8 cellular contexts compared by ENCODE assay signal in genomic region chr10:70053896-70054641, GRCh38. TPM values are rescaled to one million over a fixed set of nuclear protein-coding genes. Genes with fewer than 3 reads are reported as not detected.
DNase-seq lines count a peak whose midpoint lies in the region; ATAC-seq and TF ChIP-seq lines count a peak whose summit lies in the region.

No MANE protein-coding gene starts in this region.

- peak; percentile 44 for ATAC-seq in left colon
- ATAC-seq in HG03039 (IDR thresholded peaks at IDR 0.05; ENCODE audit: unreplicated experiment), result no peak
- ATAC-seq in HG03469 (IDR thresholded peaks at IDR 0.05; ENCODE audit: unreplicated experiment), result no peak

- no peaks in the 10 kb centered on the region for H3K36me3 ChIP-seq in tibial artery

- peak; percentile 18 to 75 for TF ChIP-seq CTCF in brain (conservative IDR thresholded peaks at IDR 0.05)
- no peak for TF ChIP-seq CTCF in tibial artery (IDR thresholded peaks at IDR 0.05)

- H3K4me3 Mint-ChIP-seq in brain, result peak overlapping the region; percentile 85 to 93 (median 90)

- DNase-seq in AG20443 (ENCODE audit: low spot score) (peak; percentile 44), HK-2 (ENCODE audit: unreplicated experiment) (peak; percentile 53), left colon (peak in 1 of 2 donors; percentile 27), tibial artery (no peak)
- no peak for DNase-seq in activated effector memory CD4-positive, alpha-beta T cell treated with anti-CD3 and anti-CD28 coated beads, Interleukin-2, amount 50 U/mL, for 16 hours

- no peaks in the 10 kb centered on the region for H3K9me3 ChIP-seq in tibial artery

- peaks cover 45% of the 10 kb centered on the region for H3K4me1 Mint-ChIP-seq in brain

- H3K27ac Mint-ChIP-seq in brain, result peak overlapping the region; percentile 61 to 90 (median 82)

- H3K4me3 ChIP-seq in tibial artery, result peak overlapping the region; percentile 65 to 78

- peaks cover 0 to 6% of the 10 kb centered on the region in 2 donors for H3K27me3 ChIP-seq in tibial artery

- peaks cover 0 to 22% (median 10%) of the 10 kb centered on the region in 4 donors for H3K4me1 ChIP-seq in tibial artery

- intact Hi-C loops in left colon (cut with DNase I, micrococcal nuclease), result no loop called here
- intact Hi-C loops in tibial artery (cut with DNase I; ENCODE audit: low total_unique reads), result no loop called here

- peaks cover 3% of the 10 kb centered on the region for H3K27me3 Mint-ChIP-seq in brain

- H3K36me3 Mint-ChIP-seq in brain, result peaks cover 23% of the 10 kb centered on the region

- no peak overlapping the region for H3K27ac ChIP-seq in tibial artery

- no peaks in the 10 kb centered on the region for H3K9me3 Mint-ChIP-seq in brain

RNA-seq across cellular contexts. Expression of gene MACROH2A2, which starts 1.4 kb away (rescaled TPM):
- polyA plus RNA-seq in brain (ENCODE audit: insufficient read depth, low read depth, low replicate concordance), result 111 TPM
- 10 to 100 TPM; 10.4 to 11.8 TPM for total RNA-seq in left colon

Comparison
In these comparisons a context has a peak if more than half of its experiments do, and no peak if none do; other contexts are left out.
1. DNase-seq: peak in AG20443 (single experiment) and HK-2 (single experiment); none in tibial artery (0 of 2) and activated effector memory CD4-positive, alpha-beta T cell treated with anti-CD3 and anti-CD28 coated beads, Interleukin-2, amount 50 U/mL, for 16 hours (single experiment).
2. CTCF ChIP-seq: peak in brain (2 of 2); none in tibial artery (0 of 2).